In the genomic region with DNA sequence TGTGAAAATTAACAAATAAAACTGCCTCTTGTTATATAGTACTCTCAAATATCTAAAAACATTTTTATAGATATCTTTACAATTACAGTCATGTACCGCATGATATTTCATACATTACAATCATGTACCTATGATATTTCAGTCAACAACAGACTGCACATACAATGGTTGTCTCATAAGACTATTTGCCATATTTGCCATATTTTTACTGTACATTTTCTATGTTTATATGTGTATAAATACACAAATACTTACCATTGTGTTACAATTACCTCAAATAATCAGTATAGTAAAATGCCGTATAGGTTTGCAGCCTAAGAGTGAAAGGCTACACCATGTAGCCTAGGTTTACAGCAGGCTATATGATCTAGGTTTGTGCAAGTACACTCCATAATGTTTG, we compare ENCODE assay signal across 30 cellular contexts.
"Had no signal": no experiment of that assay in that cellular context is flagged by ENCODE, and none has a peak within 500 bp of the region (broad histone marks: within the 10 kb centered on the region; RNA-seq: fewer than 3 reads in every experiment).

No MANE protein-coding gene starts in this region.

- H3K4me1 ChIP-seq: adrenal gland, ascending aorta, body of pancreas, breast epithelium had no signal

- H3K9me3 ChIP-seq: adrenal gland, ascending aorta, body of pancreas had no signal

- H3K36me3 ChIP-seq: adrenal gland, ascending aorta, brain microvascular endothelial cell, breast epithelium, cardiac muscle cell had no signal

- H3K27ac ChIP-seq: adrenal gland, ascending aorta, body of pancreas, brain microvascular endothelial cell, breast epithelium, cardiac muscle cell had no signal

- DNase-seq: activated effector memory CD4-positive, alpha-beta T cell treated with anti-CD3 and anti-CD28 coated beads, Interleukin-2, amount 50 U/mL, for 16 hours; activated effector memory CD4-positive, alpha-beta T cell treated with Interleukin-2 at 50 U/mL for 16 hours; activated gamma-delta T cell; activated gamma-delta T cell treated with Interleukin-2 at 50 U/mL for 16 hours; activated naive CD4-positive, alpha-beta T cell; activated naive CD4-positive, alpha-beta T cell treated with anti-CD3 and anti-CD28 coated beads for 36 hours; activated naive CD4-positive, alpha-beta T cell treated with anti-CD3 and anti-CD28 coated beads, Interleukin-2, amount 10 ng/mL, durations not matched to agents 7 days and 5 days; activated naive CD4-positive, alpha-beta T cell treated with anti-CD3 and anti-CD28 coated beads, Interleukin-2, amount 50 U/mL, for 16 hours; activated naive CD4-positive, alpha-beta T cell treated with Interleukin-2 at 50 U/mL for 16 hours; activated naive CD8-positive, alpha-beta T cell treated with anti-CD3 and anti-CD28 coated beads for 36 hours; activated naive CD8-positive, alpha-beta T cell treated with anti-CD3 and anti-CD28 coated beads, Interleukin-2, amount 10 ng/mL, durations not matched to agents 7 days and 5 days; activated naive CD8-positive, alpha-beta T cell treated with anti-CD3 and anti-CD28 coated beads, Interleukin-2, amount 50 U/mL, for 24 hours; activated T-cell treated with anti-CD3 and anti-CD28 coated beads, Interleukin-2, amount 50 U/mL, for 1 hour; activated T-cell treated with anti-CD3 and anti-CD28 coated beads, Interleukin-2, amount 50 U/mL, for 24 hours; activated T-cell treated with anti-CD3 and anti-CD28 coated beads, Interleukin-2, amount 50 U/mL, for 4 hours; activated T-cell treated with anti-CD3 and anti-CD28 coated beads, Interleukin-2, amount 50 U/mL, for 48 hours; activated T-cell treated with anti-CD3 and anti-CD28 coated beads, Interleukin-2, amount 50 U/mL, for 72 hours; adrenal gland; amniotic stem cell; amygdala; anterior cingulate cortex; aorta; body of pancreas; brain microvascular endothelial cell; caudate nucleus; central memory CD4-positive, alpha-beta T cell; cerebellar nuclear complex had no signal

- H3K4me3 ChIP-seq: adrenal gland, ascending aorta, body of pancreas, breast epithelium, cardiac muscle cell had no signal
